ENCODE assay signal across 15 cellular contexts in genomic region chr13:112802808-112803207, GRCh38.
DNase-seq lines count a peak whose midpoint lies in the region; ATAC-seq, FAIRE-seq and TF ChIP-seq lines count a peak whose summit lies in the region.
"Had no signal": no experiment of that assay in that cellular context is flagged by ENCODE, and none has a peak within 500 bp of the region (broad histone marks: within the 10 kb centered on the region; RNA-seq: fewer than 3 reads in every experiment).

No MANE protein-coding gene starts in this region.

- H3K27me3 ChIP-seq in dorsolateral prefrontal cortex: no peaks in the 10 kb centered on the region
- H3K27me3 ChIP-seq: adrenal gland, gastroesophageal sphincter, Peyer's patch had no signal

- no peak overlapping the region for H3K4me3 ChIP-seq in dorsolateral prefrontal cortex
- H3K4me3 ChIP-seq: adrenal gland, gastroesophageal sphincter, Peyer's patch had no signal

- peak; percentile 61 for ATAC-seq in GM19463 (IDR thresholded peaks at IDR 0.05; ENCODE audit: unreplicated experiment)
- ATAC-seq in HG02973 (IDR thresholded peaks at IDR 0.05; ENCODE audit: unreplicated experiment): peak; percentile 60
- no peak for ATAC-seq in omental fat pad (ENCODE audit: low FRiP score)
- ATAC-seq: gastroesophageal sphincter, natural killer cell had no signal

- TF ChIP-seq CTCF in dorsolateral prefrontal cortex (IDR thresholded peaks at IDR 0.05 in 54 of 56, conservative IDR thresholded peaks at IDR 0.05 in 2 of 56; ENCODE audit: low read depth in 1 of 56, partially characterized antibody in 56 of 56) (no peak), omental fat pad (IDR thresholded peaks at IDR 0.05) (no peak)

- FAIRE-seq in GM12891 (lab: Jason Lieb, UNC): no peak
- FAIRE-seq: small intestine had no signal

- no peak for TF ChIP-seq POLR2A in GM12891 (IDR thresholded peaks at IDR 0.05; ENCODE audit: low read depth, low read length)

- intact Hi-C loops in dorsolateral prefrontal cortex (cut with DNase I): loop anchor here in 1 of 2 donors (10.0 kb wide), 1 partner anchor 108 kb away; the partner anchor contains the start of gene ATP11A

- no peak for DNase-seq in GM12891 (ENCODE audit: insufficient read length, low spot score)
- peak; percentile 29 for DNase-seq in OCI-M1 (lab: John Stamatoyannopoulos, UW)
- no peak for DNase-seq in dorsolateral prefrontal cortex
- DNase-seq in omental fat pad (ENCODE audit: low spot score): no peak
- no peak for DNase-seq in NCI-H82 treated with DMSO at 0.1 percent for 48 hours (lab: John Stamatoyannopoulos, UW; ENCODE audit: unreplicated experiment)
- DNase-seq in stimulated activated CD8-positive, alpha-beta memory T cell treated with anti-CD3 and anti-CD28 coated beads, Interleukin-4, amount 100 ng/mL, for 48 hours: no peak
- DNase-seq: natural killer cell, NCI-H345, Peyer's patch, small intestine, T1000 had no signal

- H3K27ac ChIP-seq in dorsolateral prefrontal cortex: peak overlapping the region in 8 of 59 donors; percentile 4 to 68 (median 23)
- H3K27ac ChIP-seq: adrenal gland, gastroesophageal sphincter, Peyer's patch had no signal

TF ChIP-seq in GM12891, 5 proteins besides CTCF, POLR2A, EP300 and RAD21:
- TF ChIP-seq POLR2AphosphoS5 (IDR thresholded peaks at IDR 0.05; ENCODE audit: low read depth, low read length) (no peak), SPI1 (IDR thresholded peaks at IDR 0.05; ENCODE audit: low read depth, low read length) (peak; percentile 92)
TF ChIP-seq in GM12891: peak in this region for 1.
